Comparison of ENCODE assay signal across 9 cellular contexts in genomic region chrX:5051831-5052491, GRCh38.
DNase-seq lines count a peak whose midpoint lies in the region; ATAC-seq and TF ChIP-seq lines count a peak whose summit lies in the region.
"Had no signal": no experiment of that assay in that cellular context is flagged by ENCODE, and none has a peak within 500 bp of the region (broad histone marks: within the 10 kb centered on the region; RNA-seq: fewer than 3 reads in every experiment).

No MANE protein-coding gene starts in this region.

- no peak overlapping the region for H4K8ac ChIP-seq in mesendoderm (ENCODE audit: low read depth, low read length)

- no peak overlapping the region for H3K4ac ChIP-seq in mesendoderm (ENCODE audit: low read depth, low read length)

- no peak overlapping the region for H2BK120ac ChIP-seq in mesendoderm (ENCODE audit: low read depth, low read length)

- no peaks in the 10 kb centered on the region for H3K27me3 ChIP-seq in mesendoderm (ENCODE audit: insufficient read depth, low read length, poor library complexity)
- no peaks in the 10 kb centered on the region for H3K27me3 ChIP-seq in CD8-positive, alpha-beta memory T cell (ENCODE audit: insufficient read depth, low read length, poor library complexity, severe bottlenecking)

- no CpG with 5 or more reads among the region's 5 CpGs for WGBS in mesendoderm (ENCODE audit: extremely low coverage, insufficient coverage, low lambda C conversion rate)

- no peak for TF ChIP-seq CTCF in AG04449 (IDR thresholded peaks at IDR 0.05; ENCODE audit: insufficient read depth, low read length, missing control alignments)

- H3K23ac ChIP-seq in mesendoderm (ENCODE audit: low read length) = no peak overlapping the region

- no peaks in the 10 kb centered on the region for H3K4me1 ChIP-seq in mesendoderm (ENCODE audit: control insufficient read depth, low read depth, low read length)
- H3K4me1 ChIP-seq in CD8-positive, alpha-beta memory T cell (ENCODE audit: insufficient read depth, low read length) = no peaks in the 10 kb centered on the region

- CTCF ChIA-PET in AG04449 (lab: Yijun Ruan, JAX) = no interaction called here
- CTCF ChIA-PET in CD8-positive, alpha-beta memory T cell (lab: Charles Lee) = no interaction called here
- CTCF ChIA-PET in activated naive CD4-positive, alpha-beta T cell treated with anti-CD3 and anti-CD28 coated beads for 36 hours (lab: Charles Lee) = no interaction called here

- no peaks in the 10 kb centered on the region for H3K36me3 ChIP-seq in mesendoderm (ENCODE audit: control insufficient read depth, insufficient read depth, low read length)
- no peaks in the 10 kb centered on the region for H3K36me3 ChIP-seq in CD8-positive, alpha-beta memory T cell (ENCODE audit: insufficient read depth, low read length)

- H3K4me2 ChIP-seq in mesendoderm (ENCODE audit: low read length) = no peak overlapping the region

- H3K4me3 ChIP-seq in AG04449 (ENCODE audit: low read depth, low read length) = no peak overlapping the region
- H3K4me3 ChIP-seq in mesendoderm (ENCODE audit: low read length) = no peak overlapping the region
- no peak overlapping the region for H3K4me3 ChIP-seq in CD8-positive, alpha-beta memory T cell (ENCODE audit: low read length)

- H2AK5ac ChIP-seq in mesendoderm (ENCODE audit: low read length) = no peak overlapping the region

- intact Hi-C loops in activated naive CD4-positive, alpha-beta T cell treated with anti-CD3 and anti-CD28 coated beads for 36 hours (cut with micrococcal nuclease) = no loop called here

- no peaks in the 10 kb centered on the region for H3K79me2 ChIP-seq in mesendoderm (ENCODE audit: control insufficient read depth, insufficient read depth, low read length)

- no peaks in the 10 kb centered on the region for H3K36me3 Mint-ChIP-seq in CD8-positive, alpha-beta memory T cell
- H3K36me3 Mint-ChIP-seq in activated naive CD4-positive, alpha-beta T cell treated with anti-CD3 and anti-CD28 coated beads for 36 hours (ENCODE audit: low read depth) = no peaks in the 10 kb centered on the region

- TF ChIP-seq POLR2A in erythroblast (IDR thresholded peaks at IDR 0.05; ENCODE audit: low read length) = no peak

- H3K79me1 ChIP-seq in mesendoderm (ENCODE audit: low read length) = no peaks in the 10 kb centered on the region

- H3K4me1 Mint-ChIP-seq in CD8-positive, alpha-beta memory T cell = no peaks in the 10 kb centered on the region
- no peaks in the 10 kb centered on the region for H3K4me1 Mint-ChIP-seq in activated naive CD4-positive, alpha-beta T cell treated with anti-CD3 and anti-CD28 coated beads for 36 hours (ENCODE audit: low read depth)
- H3K4me1 Mint-ChIP-seq: B cell had no signal

- no peak overlapping the region for H3K56ac ChIP-seq in mesendoderm (ENCODE audit: low read length)

- POLR2A ChIA-PET in AG04449 (lab: Yijun Ruan, JAX) = no interaction called here
- POLR2A ChIA-PET in CD8-positive, alpha-beta memory T cell (lab: Charles Lee) = no interaction called here

- no peak overlapping the region for H2BK15ac ChIP-seq in mesendoderm (replicated peaks; ENCODE audit: low read depth)

- no peak overlapping the region for H3K9ac ChIP-seq in mesendoderm (ENCODE audit: low read length)

- DNase-seq in AG04449 (ENCODE audit: low read depth, low spot score) (peak; percentile 26), OCI-M2 (lab: John Stamatoyannopoulos, UW; ENCODE audit: unreplicated experiment) (peak; percentile 56), erythroblast (lab: John Stamatoyannopoulos, UW) (peak; percentile 83 to 90), mesendoderm (peak; percentile 42), NCI-H146 treated with DMSO at 0.1 percent for 48 hours (lab: John Stamatoyannopoulos, UW; ENCODE audit: unreplicated experiment) (no peak)
- no peak for DNase-seq in CD8-positive, alpha-beta memory T cell
- no peak for DNase-seq in activated naive CD4-positive, alpha-beta T cell treated with anti-CD3 and anti-CD28 coated beads for 36 hours

- H3K27me3 Mint-ChIP-seq in CD8-positive, alpha-beta memory T cell = no peaks in the 10 kb centered on the region
- H3K27me3 Mint-ChIP-seq in activated naive CD4-positive, alpha-beta T cell treated with anti-CD3 and anti-CD28 coated beads for 36 hours (ENCODE audit: low read depth) = no peaks in the 10 kb centered on the region
- H3K27me3 Mint-ChIP-seq: B cell had no signal

- H3K4me3 Mint-ChIP-seq in CD8-positive, alpha-beta memory T cell = no peak overlapping the region
- no peak overlapping the region for H3K4me3 Mint-ChIP-seq in activated naive CD4-positive, alpha-beta T cell treated with anti-CD3 and anti-CD28 coated beads for 36 hours
- H3K4me3 Mint-ChIP-seq: B cell had no signal

- H2BK5ac ChIP-seq in mesendoderm (ENCODE audit: low read length) = no peak overlapping the region

- no peak for ATAC-seq in HG02610 (IDR thresholded peaks at IDR 0.05; ENCODE audit: unreplicated experiment)

- H3K9me3 Mint-ChIP-seq in CD8-positive, alpha-beta memory T cell = peaks cover 0 to 16% (median 11%) of the 10 kb centered on the region in 5 donors
- peaks cover 2% of the 10 kb centered on the region for H3K9me3 Mint-ChIP-seq in activated naive CD4-positive, alpha-beta T cell treated with anti-CD3 and anti-CD28 coated beads for 36 hours

- no peak overlapping the region for H3K18ac ChIP-seq in mesendoderm (ENCODE audit: low read length)

- no peak overlapping the region for H4K5ac ChIP-seq in mesendoderm (ENCODE audit: low read length)

- no peak overlapping the region for H3K27ac Mint-ChIP-seq in CD8-positive, alpha-beta memory T cell
- H3K27ac Mint-ChIP-seq in activated naive CD4-positive, alpha-beta T cell treated with anti-CD3 and anti-CD28 coated beads for 36 hours = no peak overlapping the region
- H3K27ac Mint-ChIP-seq: B cell had no signal

- no peak overlapping the region for H3K27ac ChIP-seq in mesendoderm (ENCODE audit: low read depth, low read length)
- no peak overlapping the region for H3K27ac ChIP-seq in CD8-positive, alpha-beta memory T cell (ENCODE audit: low read depth, low read length)

- H3K9me3 ChIP-seq in CD8-positive, alpha-beta memory T cell (ENCODE audit: low read length) = no peaks in the 10 kb centered on the region

Comparison
In these comparisons a context has a peak if more than half of its experiments do, and no peak if none do; other contexts are left out.
1. DNase-seq: peak in AG04449 (single experiment), OCI-M2 (single experiment), erythroblast (2 of 2) and mesendoderm (single experiment); none in CD8-positive, alpha-beta memory T cell (0 of 5), NCI-H146 treated with DMSO at 0.1 percent for 48 hours (single experiment) and activated naive CD4-positive, alpha-beta T cell treated with anti-CD3 and anti-CD28 coated beads for 36 hours (single experiment).